In genomic region chr5:141705503-141705902, GRCh38 we compare ENCODE assay signal across 20 cellular contexts. TPM values are rescaled to one million over a fixed set of nuclear protein-coding genes. Genes with fewer than 3 reads are reported as not detected.
DNase-seq lines count a peak whose midpoint lies in the region; ATAC-seq, FAIRE-seq and TF ChIP-seq lines count a peak whose summit lies in the region.
"Had no signal": no experiment of that assay in that cellular context is flagged by ENCODE, and none has a peak within 500 bp of the region (broad histone marks: within the 10 kb centered on the region; RNA-seq: fewer than 3 reads in every experiment).

No MANE protein-coding gene starts in this region.

- CTCF ChIA-PET in HepG2 (lab: Yijun Ruan, JAX; ENCODE audit: low intra/inter-chr PET ratio, low total read pairs) = interaction anchor here (0.6 kb wide), 1 partner anchor 219 kb away, joined by 3 read pairs; no protein-coding TSS in a partner anchor

- no peaks in the 10 kb centered on the region for H3K36me3 ChIP-seq in HepG2 (replicated peaks in 1 of 2; ENCODE audit: control insufficient read depth in 1 of 2, insufficient read depth in 2 of 2, low read length in 2 of 2)
- H3K36me3 ChIP-seq in right lobe of liver = no peaks in the 10 kb centered on the region
- no peaks in the 10 kb centered on the region for H3K36me3 ChIP-seq in heart left ventricle
- H3K36me3 ChIP-seq: BLaER1 had no signal

- no peak for TF ChIP-seq RAD21 in HepG2 (CRISPR knock-in tag; IDR thresholded peaks at IDR 0.05)

- FAIRE-seq in HepG2 (lab: Jason Lieb, UNC) = no peak
- FAIRE-seq: GM12892, GM18507, HTR-8/SVneo had no signal

- TF ChIP-seq CTCF in HepG2 (CRISPR knock-in tag; IDR thresholded peaks at IDR 0.05) (no peak), right lobe of liver (IDR thresholded peaks at IDR 0.05) (no peak), heart left ventricle (IDR thresholded peaks at IDR 0.05) (no peak)

- ATAC-seq in HepG2 (no peak), right lobe of liver (no peak), heart left ventricle (no peak)
- ATAC-seq: GM23338, HCT116 had no signal

- in situ Hi-C loops in HepG2 (cut with HindIII; ENCODE audit: extremely low pct_ligation_motif_present, low pct_unique_long_range_greater_than_20kb) = loop anchor here (10.0 kb wide), 1 partner anchor 109 kb away; no protein-coding TSS in a partner anchor

- H3K27ac ChIP-seq in HepG2 (ENCODE audit: extremely low read length, insufficient read depth, low read length) (no peak overlapping the region), right lobe of liver (no peak overlapping the region), cingulate gyrus (ENCODE audit: low read depth, low read length) (peak overlapping the region; percentile 44), temporal lobe (ENCODE audit: low read depth, low read length) (peak overlapping the region; percentile 59), heart left ventricle (no peak overlapping the region)
- H3K27ac ChIP-seq: BLaER1 had no signal

- no peak for TF ChIP-seq EP300 in HepG2 (IDR thresholded peaks at IDR 0.05; ENCODE audit: low read depth in 2 of 2, low read length in 2 of 2)
- no peak for TF ChIP-seq EP300 in HepG2 (CRISPR knock-in tag; IDR thresholded peaks at IDR 0.05; ENCODE audit: borderline replicate concordance)

- intact Hi-C loops in HepG2 (cut with micrococcal nuclease; ENCODE audit: unreplicated experiment) = loop anchor here (2.0 kb wide), 1 partner anchor 105 kb away; no protein-coding TSS in a partner anchor
- intact Hi-C loops in right lobe of liver (cut with DNase I) = loop anchor here in 1 of 2 donors (10.0 kb wide), 1 partner anchor 109 kb away; no protein-coding TSS in a partner anchor
- intact Hi-C loops in heart left ventricle (cut with DNase I) = loop anchor here in 2 of 10 donors (5.0 kb wide), 2 partner anchors 52 to 107 kb away; no protein-coding TSS in a partner anchor

- H3K27me3 ChIP-seq in HepG2 (ENCODE audit: control insufficient read depth in 1 of 2, insufficient read depth in 2 of 2, low read length in 2 of 2) (peaks cover 9 to 37% of the 10 kb centered on the region in 2 experiments), right lobe of liver (no peaks in the 10 kb centered on the region), heart left ventricle (peaks cover 0 to 33% (median 9%) of the 10 kb centered on the region in 9 donors)

- 0% methylated on average over 1 of the region's 1 CpG for WGBS in HepG2 (ENCODE audit: low lambda C conversion rate)
- WGBS in right lobe of liver (ENCODE audit: insufficient coverage, low coverage, low lambda C conversion rate, missing lambda C conversion rate) = 67% methylated on average over 1 of the region's 1 CpG
- WGBS in heart left ventricle, 4 donors = 72 to 77% (median 73%) methylated on average over 1 of the region's 1 CpG

- no peak overlapping the region for H2AFZ ChIP-seq in HepG2 (ENCODE audit: low read length)
- H2AFZ ChIP-seq: GM23338 had no signal

- H3K79me2 ChIP-seq in HepG2 (ENCODE audit: insufficient read depth, low read length) = no peaks in the 10 kb centered on the region

- H3K9ac ChIP-seq in HepG2 (ENCODE audit: insufficient read depth, low read depth, low read length) = no peak overlapping the region
- H3K9ac ChIP-seq: BLaER1 had no signal

- H3K9me3 ChIP-seq in HepG2 (ENCODE audit: low read length) (no peaks in the 10 kb centered on the region), right lobe of liver (no peaks in the 10 kb centered on the region), heart left ventricle (no peaks in the 10 kb centered on the region)
- H3K9me3 ChIP-seq: BLaER1 had no signal

- H3K4me1 ChIP-seq in HepG2 (ENCODE audit: insufficient read depth, low read length) (peaks cover 16% of the 10 kb centered on the region; the same call in 1 of the 2 replicates), right lobe of liver (peaks cover 0 to 8% (median 0%) of the 10 kb centered on the region in 4 donors), heart left ventricle (peaks cover 0 to 23% (median 15%) of the 10 kb centered on the region in 12 donors)

- H3K4me3 ChIP-seq in HepG2 (replicated peaks in 1 of 3; ENCODE audit: insufficient read depth in 1 of 3, low read depth in 2 of 3, low read length in 3 of 3) (no peak overlapping the region), right lobe of liver (no peak overlapping the region), heart left ventricle (no peak overlapping the region)
- H3K4me3 ChIP-seq: BLaER1, GM23338 had no signal

- TF ChIP-seq POLR2A in HepG2 (IDR thresholded peaks at IDR 0.05; ENCODE audit: insufficient read depth in 1 of 2, low read depth in 2 of 2, low read length in 2 of 2) (no peak), right lobe of liver (IDR thresholded peaks at IDR 0.05) (no peak), heart left ventricle (IDR thresholded peaks at IDR 0.05) (no peak)

- BruUV-seq in HepG2 (replicated peaks; lab: Mats Ljungman, UMichigan) = no TSS peak

- POLR2A ChIA-PET in HepG2 (lab: Yijun Ruan, JAX) = no interaction called here

- H4K20me1 ChIP-seq in HepG2 (ENCODE audit: insufficient read depth, low read length) = no peaks in the 10 kb centered on the region
- H4K20me1 ChIP-seq: BLaER1 had no signal

- H3K4me2 ChIP-seq in HepG2 (ENCODE audit: low read depth, low read length) = no peak overlapping the region
- H3K4me2 ChIP-seq: BLaER1, GM23338 had no signal

- DNase-seq in NK-92 treated with Interleukin-12 subunit alpha and Interleukin-12 subunit beta, amount 100 ng/mL, for 24 hours (lab: John Stamatoyannopoulos, UW) = peak; percentile 10
- no peak for DNase-seq in NK-92 (lab: John Stamatoyannopoulos, UW; ENCODE audit: unreplicated experiment)
- no peak for DNase-seq in HepG2 (ENCODE audit: low spot score)
- no peak for DNase-seq in right lobe of liver
- DNase-seq in heart left ventricle = no peak
- no peak for DNase-seq in effector CD8-positive, alpha-beta T cell (lab: John Stamatoyannopoulos, UW)
- DNase-seq: 8988T; CD4-positive, alpha-beta memory T cell; DMS153; DMS79; GDM1; H7 had no signal

TF ChIP-seq in HepG2, 621 proteins besides CTCF, POLR2A, EP300 and RAD21 (continues in another document):
- peak; percentile 95 for TF ChIP-seq ATF7 (IDR thresholded peaks at IDR 0.05)
- TF ChIP-seq ATF7 (CRISPR knock-in tag; IDR thresholded peaks at IDR 0.05) = no peak

RNA-seq across cellular contexts. Expression of gene ARAP3, which starts 23.5 kb away (rescaled TPM):
- total RNA-seq in HepG2 (2016; rRNA removed; fragmentation: Illumina TruSeq; extraction: Trizol) (0.07 TPM in 1 of 2 replicates, not detected in the other), right lobe of liver (1 to 10 TPM; 1.4 to 6.0 (median 3.7) TPM), temporal lobe (4.7 TPM), heart left ventricle (10 to 100 TPM in 6 of 9 donors, 1 to 10 TPM in 3; 8.9 to 20.5 (median 13.8) TPM)
- not detected in 2 replicates for total RNA-seq in HepG2 (2016; cell fraction: cytosol; rRNA removed; fragmentation: Illumina TruSeq; extraction: Trizol; ENCODE audit: low read depth)
- total RNA-seq in HepG2 (2016; cell fraction: insoluble cytoplasmic fraction; rRNA removed; fragmentation: Illumina TruSeq; extraction: Trizol) = 0.04 and 0.10 TPM in 2 replicates
- total RNA-seq in HepG2 (2016; cell fraction: membrane; rRNA removed; fragmentation: Illumina TruSeq; extraction: Trizol) = 0.06 TPM in 1 of 2 replicates, not detected in the other
- total RNA-seq in HepG2 (2016; cell fraction: nucleus; rRNA removed; fragmentation: Illumina TruSeq; extraction: Trizol) = not detected in 2 replicates
- polyA plus RNA-seq in HepG2 (2011; rRNA removed) (0.20 and 0.25 TPM in 2 replicates), heart left ventricle (10 to 100 TPM; 13.0 to 15.8 TPM)
- 0.08 and 0.15 TPM in 2 replicates for polyA plus RNA-seq in HepG2 (2011; cell fraction: cytosol; rRNA removed)
- 1.1 and 2.6 TPM in 2 replicates for polyA plus RNA-seq in HepG2 (2011; cell fraction: nucleus; rRNA removed)
- 0.17 TPM in 1 of 2 replicates, not detected in the other for polyA plus RNA-seq in HepG2 (2012)
- not detected in 2 replicates for polyA plus RNA-seq in HepG2 (2016; cell fraction: cytosol; fragmentation: Illumina TruSeq; extraction: Trizol; ENCODE audit: low read depth)
- polyA plus RNA-seq in HepG2 (2016; cell fraction: insoluble cytoplasmic fraction; fragmentation: Illumina TruSeq; extraction: Trizol; ENCODE audit: low read depth) = 0.05 TPM in 1 of 2 replicates, not detected in the other
- polyA plus RNA-seq in HepG2 (2016; cell fraction: membrane; fragmentation: Illumina TruSeq; extraction: Trizol; ENCODE audit: low read depth) = not detected in 2 replicates
- polyA plus RNA-seq in HepG2 (2016; cell fraction: nucleus; fragmentation: Illumina TruSeq; extraction: Trizol; ENCODE audit: insufficient read depth, low read depth) = 0.12 and 0.53 TPM in 2 replicates
- 0.64 and 8.2 TPM in 2 replicates for polyA minus RNA-seq in HepG2 (2011; rRNA and poly(A)+ RNA removed; ENCODE audit: low replicate concordance)
- 0.20 TPM in 1 of 2 replicates, not detected in the other for polyA minus RNA-seq in HepG2 (2011; cell fraction: cytosol; rRNA and poly(A)+ RNA removed)
- polyA minus RNA-seq in HepG2 (2011; cell fraction: nucleus; rRNA and poly(A)+ RNA removed) = 0.12 and 0.26 TPM in 2 replicates

RNA-seq across cellular contexts. Expression of gene FCHSD1, which starts 54.3 kb away (rescaled TPM):
- total RNA-seq in HepG2 (2016; rRNA removed; fragmentation: Illumina TruSeq; extraction: Trizol) (3.6 and 5.5 TPM in 2 replicates), right lobe of liver (1 to 10 TPM in 5 of 6 experiments, under 1 TPM in 1; 0.77 to 6.4 (median 3.3) TPM), temporal lobe (3.7 TPM), heart left ventricle (1 to 10 TPM; 1.2 to 8.8 (median 2.3) TPM)
- 1.8 and 2.5 TPM in 2 replicates for total RNA-seq in HepG2 (2016; cell fraction: cytosol; rRNA removed; fragmentation: Illumina TruSeq; extraction: Trizol; ENCODE audit: low read depth)
- 3.8 and 9.1 TPM in 2 replicates for total RNA-seq in HepG2 (2016; cell fraction: insoluble cytoplasmic fraction; rRNA removed; fragmentation: Illumina TruSeq; extraction: Trizol)
- total RNA-seq in HepG2 (2016; cell fraction: membrane; rRNA removed; fragmentation: Illumina TruSeq; extraction: Trizol) = 1.0 and 1.4 TPM in 2 replicates
- 11.4 and 14.4 TPM in 2 replicates for total RNA-seq in HepG2 (2016; cell fraction: nucleus; rRNA removed; fragmentation: Illumina TruSeq; extraction: Trizol)
- polyA plus RNA-seq in HepG2 (2011; rRNA removed) (15.4 and 20.7 TPM in 2 replicates), heart left ventricle (1 to 10 TPM; 2.5 to 2.9 TPM)
- polyA plus RNA-seq in HepG2 (2011; cell fraction: cytosol; rRNA removed) = 5.5 and 7.5 TPM in 2 replicates
- 160 and 175 TPM in 2 replicates for polyA plus RNA-seq in HepG2 (2011; cell fraction: nucleus; rRNA removed)
- polyA plus RNA-seq in HepG2 (2012) = 10.0 and 11.9 TPM in 2 replicates
- 0.36 and 0.44 TPM in 2 replicates for polyA plus RNA-seq in HepG2 (2016; cell fraction: cytosol; fragmentation: Illumina TruSeq; extraction: Trizol; ENCODE audit: low read depth)
- polyA plus RNA-seq in HepG2 (2016; cell fraction: insoluble cytoplasmic fraction; fragmentation: Illumina TruSeq; extraction: Trizol; ENCODE audit: low read depth) = 2.3 and 3.2 TPM in 2 replicates
- 0.33 and 0.88 TPM in 2 replicates for polyA plus RNA-seq in HepG2 (2016; cell fraction: membrane; fragmentation: Illumina TruSeq; extraction: Trizol; ENCODE audit: low read depth)
- 29.0 and 35.7 TPM in 2 replicates for polyA plus RNA-seq in HepG2 (2016; cell fraction: nucleus; fragmentation: Illumina TruSeq; extraction: Trizol; ENCODE audit: insufficient read depth, low read depth)
- polyA minus RNA-seq in HepG2 (2011; rRNA and poly(A)+ RNA removed; ENCODE audit: low replicate concordance) = 7.2 and 9.9 TPM in 2 replicates
- polyA minus RNA-seq in HepG2 (2011; cell fraction: cytosol; rRNA and poly(A)+ RNA removed) = 4.6 and 5.0 TPM in 2 replicates
- 29.2 and 32.2 TPM in 2 replicates for polyA minus RNA-seq in HepG2 (2011; cell fraction: nucleus; rRNA and poly(A)+ RNA removed)

Comparison
In these comparisons a context has a peak if more than half of its experiments do, and no peak if none do; other contexts are left out.
1. H3K27ac ChIP-seq: peak in cingulate gyrus (single experiment) and temporal lobe (single experiment); none in HepG2 (single experiment), right lobe of liver (0 of 3) and heart left ventricle (0 of 12).